In genomic region chr10:63227207-63227895, GRCh38 we compare ENCODE assay signal across 11 cellular contexts.
DNase-seq lines count a peak whose midpoint lies in the region; ATAC-seq and TF ChIP-seq lines count a peak whose summit lies in the region.
"Had no signal": no experiment of that assay in that cellular context is flagged by ENCODE, and none has a peak within 500 bp of the region (broad histone marks: within the 10 kb centered on the region; RNA-seq: fewer than 3 reads in every experiment).

No MANE protein-coding gene starts in this region.

- no peaks in the 10 kb centered on the region for H3K27me3 ChIP-seq in gastroesophageal sphincter
- H3K27me3 ChIP-seq: colonic mucosa had no signal

- TF ChIP-seq EP300 in gastroesophageal sphincter (IDR thresholded peaks at IDR 0.05), result no peak

- H3K27me3 Mint-ChIP-seq in activated naive CD4-positive, alpha-beta T cell treated with anti-CD3 and anti-CD28 coated beads, Interleukin-2, amount 50 U/mL, for 24 hours, result no peaks in the 10 kb centered on the region
- no peaks in the 10 kb centered on the region for H3K27me3 Mint-ChIP-seq in activated naive CD8-positive, alpha-beta T cell treated with anti-CD3 and anti-CD28 coated beads, Interleukin-2, amount 10 ng/mL, durations not matched to agents 7 days and 5 days
- no peaks in the 10 kb centered on the region for H3K27me3 Mint-ChIP-seq in type B pancreatic cell

- TF ChIP-seq CTCF in type B pancreatic cell (conservative IDR thresholded peaks at IDR 0.05) (no peak), omental fat pad (IDR thresholded peaks at IDR 0.05) (no peak), gastroesophageal sphincter (IDR thresholded peaks at IDR 0.05) (no peak)

- ATAC-seq in HG03342 (IDR thresholded peaks at IDR 0.05; ENCODE audit: unreplicated experiment), result peak; percentile 67
- ATAC-seq in activated naive CD8-positive, alpha-beta T cell treated with anti-CD3 and anti-CD28 coated beads, Interleukin-2, amount 10 ng/mL, durations not matched to agents 7 days and 5 days (ENCODE audit: low read depth), result peak; percentile 26
- ATAC-seq in omental fat pad (ENCODE audit: low FRiP score), result no peak
- no peak for ATAC-seq in gastroesophageal sphincter

- DNase-seq in activated naive CD4-positive, alpha-beta T cell treated with anti-CD3 and anti-CD28 coated beads, Interleukin-2, amount 50 U/mL, for 16 hours, result no peak
- DNase-seq in activated naive CD8-positive, alpha-beta T cell treated with anti-CD3 and anti-CD28 coated beads, Interleukin-2, amount 10 ng/mL, durations not matched to agents 7 days and 5 days, result no peak
- DNase-seq in type B pancreatic cell (ENCODE audit: extremely low spot score, unreplicated experiment) (no peak), NCI-H524 treated with DMSO at 0.1 percent for 48 hours (lab: John Stamatoyannopoulos, UW) (no peak), omental fat pad (ENCODE audit: low spot score) (no peak)
- DNase-seq: AML-193, colonic mucosa, NCI-H82 had no signal

- no peak overlapping the region for H3K4me3 ChIP-seq in gastroesophageal sphincter
- H3K4me3 ChIP-seq: colonic mucosa had no signal

- peak overlapping the region; percentile 45 for H3K4me3 Mint-ChIP-seq in activated naive CD4-positive, alpha-beta T cell treated with anti-CD3 and anti-CD28 coated beads, Interleukin-2, amount 50 U/mL, for 24 hours
- peak overlapping the region; percentile 73 for H3K4me3 Mint-ChIP-seq in activated naive CD8-positive, alpha-beta T cell treated with anti-CD3 and anti-CD28 coated beads, Interleukin-2, amount 10 ng/mL, durations not matched to agents 7 days and 5 days
- no peak overlapping the region for H3K4me3 Mint-ChIP-seq in type B pancreatic cell

- no peaks in the 10 kb centered on the region for H3K9me3 ChIP-seq in gastroesophageal sphincter
- H3K9me3 ChIP-seq: colonic mucosa had no signal

- no peaks in the 10 kb centered on the region for H3K36me3 ChIP-seq in gastroesophageal sphincter
- H3K36me3 ChIP-seq: colonic mucosa had no signal

- WGBS in gastroesophageal sphincter (ENCODE audit: low coverage in 1 of 2), 2 donors, result 44 to 48% methylated on average over 3 of the region's 3 CpGs

- no peak for TF ChIP-seq POLR2A in gastroesophageal sphincter (IDR thresholded peaks at IDR 0.05)

- H3K9me3 Mint-ChIP-seq in activated naive CD4-positive, alpha-beta T cell treated with anti-CD3 and anti-CD28 coated beads, Interleukin-2, amount 50 U/mL, for 24 hours, result no peaks in the 10 kb centered on the region
- H3K9me3 Mint-ChIP-seq in activated naive CD8-positive, alpha-beta T cell treated with anti-CD3 and anti-CD28 coated beads, Interleukin-2, amount 10 ng/mL, durations not matched to agents 7 days and 5 days, result no peaks in the 10 kb centered on the region
- no peaks in the 10 kb centered on the region for H3K9me3 Mint-ChIP-seq in type B pancreatic cell

- peak overlapping the region in 1 of 4 donors; percentile 27 for H3K27ac ChIP-seq in gastroesophageal sphincter
- H3K27ac ChIP-seq: colonic mucosa had no signal

- peaks cover 0 to 62% (median 2%) of the 10 kb centered on the region in 3 donors for H3K4me1 ChIP-seq in gastroesophageal sphincter
- H3K4me1 ChIP-seq: colonic mucosa had no signal

- POLR2A ChIA-PET in activated naive CD8-positive, alpha-beta T cell treated with anti-CD3 and anti-CD28 coated beads, Interleukin-2, amount 10 ng/mL, durations not matched to agents 7 days and 5 days (lab: Charles Lee), result interaction anchor here (0.6 to 1.0 kb wide), 3 partner anchors 13 to 42 kb away, joined by 4 to 8 read pairs (median 6); no protein-coding TSS in a partner anchor

- H3K27ac Mint-ChIP-seq in activated naive CD4-positive, alpha-beta T cell treated with anti-CD3 and anti-CD28 coated beads, Interleukin-2, amount 50 U/mL, for 24 hours, result peak overlapping the region; percentile 86
- H3K27ac Mint-ChIP-seq in activated naive CD8-positive, alpha-beta T cell treated with anti-CD3 and anti-CD28 coated beads, Interleukin-2, amount 10 ng/mL, durations not matched to agents 7 days and 5 days, result peak overlapping the region; percentile 87
- H3K27ac Mint-ChIP-seq in type B pancreatic cell, result peak overlapping the region; percentile 30

- peaks cover 6% of the 10 kb centered on the region for H3K36me3 Mint-ChIP-seq in activated naive CD4-positive, alpha-beta T cell treated with anti-CD3 and anti-CD28 coated beads, Interleukin-2, amount 50 U/mL, for 24 hours
- H3K36me3 Mint-ChIP-seq in activated naive CD8-positive, alpha-beta T cell treated with anti-CD3 and anti-CD28 coated beads, Interleukin-2, amount 10 ng/mL, durations not matched to agents 7 days and 5 days, result peaks cover 15% of the 10 kb centered on the region
- H3K36me3 Mint-ChIP-seq in type B pancreatic cell, result peaks cover 4% of the 10 kb centered on the region

- peaks cover 81% of the 10 kb centered on the region for H3K4me1 Mint-ChIP-seq in activated naive CD4-positive, alpha-beta T cell treated with anti-CD3 and anti-CD28 coated beads, Interleukin-2, amount 50 U/mL, for 24 hours
- H3K4me1 Mint-ChIP-seq in activated naive CD8-positive, alpha-beta T cell treated with anti-CD3 and anti-CD28 coated beads, Interleukin-2, amount 10 ng/mL, durations not matched to agents 7 days and 5 days, result peaks cover 35% of the 10 kb centered on the region
- H3K4me1 Mint-ChIP-seq in type B pancreatic cell (ENCODE audit: unreplicated experiment), result peaks cover 12% of the 10 kb centered on the region

Comparison
In these comparisons a context has a peak if more than half of its experiments do, and no peak if none do; other contexts are left out.
1. H3K27ac Mint-ChIP-seq: peak in every context shown above with its lines; median percentile 87 in activated naive CD8-positive, alpha-beta T cell treated with anti-CD3 and anti-CD28 coated beads, Interleukin-2, amount 10 ng/mL, durations not matched to agents 7 days and 5 days; 86 in activated naive CD4-positive, alpha-beta T cell treated with anti-CD3 and anti-CD28 coated beads, Interleukin-2, amount 50 U/mL, for 24 hours; 30 in type B pancreatic cell.
2. ATAC-seq: peak in HG03342 (single experiment) and activated naive CD8-positive, alpha-beta T cell treated with anti-CD3 and anti-CD28 coated beads, Interleukin-2, amount 10 ng/mL, durations not matched to agents 7 days and 5 days (single experiment); none in omental fat pad (single experiment) and gastroesophageal sphincter (single experiment).